Comparison of ENCODE assay signal across 8 cellular contexts in the genomic region with DNA sequence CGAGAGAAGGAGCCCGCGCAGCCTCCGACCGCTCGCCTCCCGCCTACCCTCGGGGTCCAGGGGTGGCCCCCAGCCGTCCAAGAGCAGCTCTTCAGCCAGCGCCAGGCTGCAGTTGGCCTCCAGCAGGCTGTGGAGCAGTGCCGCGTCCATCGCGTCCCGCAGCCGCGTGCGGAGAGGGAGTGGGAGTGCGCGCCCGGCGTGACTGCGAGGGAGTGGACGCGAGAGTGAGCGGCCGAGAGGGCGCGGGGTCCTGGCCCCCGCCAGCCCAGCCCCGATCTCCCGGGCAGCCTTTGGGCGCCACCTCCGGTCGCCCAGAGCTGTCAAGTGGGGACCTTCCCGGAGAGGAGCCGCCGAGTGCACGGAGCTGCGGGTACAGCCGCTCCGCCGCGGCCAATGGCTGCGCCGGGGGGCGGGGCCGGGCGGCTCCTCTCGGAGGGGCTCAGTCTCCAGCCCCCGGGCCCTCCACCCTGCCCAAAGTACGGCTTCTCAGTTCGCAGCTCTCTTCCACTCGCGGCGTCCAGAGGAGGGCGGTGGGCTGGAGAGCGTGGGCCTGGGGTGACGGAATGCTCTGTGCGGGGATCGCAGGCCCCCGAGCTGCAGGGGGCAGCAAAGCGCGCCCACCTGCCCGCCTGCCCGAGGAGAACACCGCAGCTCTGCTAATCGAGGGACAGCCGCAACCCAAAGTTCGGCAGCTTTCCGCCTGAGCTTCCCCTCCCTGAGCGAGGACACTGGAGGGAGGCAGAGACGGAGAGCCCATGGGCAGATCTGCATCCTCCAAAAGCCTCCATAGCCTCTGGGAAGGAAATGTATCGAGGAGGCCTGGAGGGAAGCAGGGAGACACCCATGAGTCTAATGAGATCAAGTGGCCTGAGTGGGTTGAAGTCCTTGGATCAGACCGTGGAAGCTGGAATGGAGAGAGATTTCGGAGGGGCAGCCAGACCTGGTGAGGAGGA. TPM values are rescaled to one million over a fixed set of nuclear protein-coding genes. Genes with fewer than 3 reads are reported as not detected.
DNase-seq lines count a peak whose midpoint lies in the region; ATAC-seq and TF ChIP-seq lines count a peak whose summit lies in the region.

A gene (minus strand): TSS at position 326 of the 953 bp plus-strand sequence. CDS start 176 bp downstream, at position 150.

- ATAC-seq in body of pancreas (peak; percentile 63), lower lobe of right lung (peak; percentile 74 to 83), HG02623 (IDR thresholded peaks at IDR 0.05; ENCODE audit: unreplicated experiment) (no peak), GM21381 (IDR thresholded peaks at IDR 0.05; ENCODE audit: unreplicated experiment) (no peak)

- no peaks in the 10 kb centered on the region for H3K9me3 ChIP-seq in body of pancreas
- H3K9me3 ChIP-seq in lower lobe of right lung = no peaks in the 10 kb centered on the region
- no peaks in the 10 kb centered on the region for H3K9me3 ChIP-seq in subcutaneous abdominal adipose tissue (ENCODE audit: control insufficient read depth in 5 of 5, low read length in 5 of 5)

- H3K36me3 ChIP-seq in body of pancreas (replicated peaks in 1 of 2; ENCODE audit: insufficient read depth in 1 of 2, low read depth in 2 of 2) (no peaks in the 10 kb centered on the region), lower lobe of right lung (no peaks in the 10 kb centered on the region), subcutaneous abdominal adipose tissue (ENCODE audit: control insufficient read depth in 5 of 5, insufficient read depth in 5 of 5, low read length in 5 of 5) (no peaks in the 10 kb centered on the region)

- 9 to 83% methylated on average over 4 to 65 of the region's 76 CpGs for WGBS in body of pancreas, 2 donors

- H3K27ac ChIP-seq in body of pancreas (no peak within 1 kb of the TSS), lower lobe of right lung (no peak within 1 kb of the TSS), subcutaneous abdominal adipose tissue (ENCODE audit: low read depth, low read length) (no peak within 1 kb of the TSS)

- peaks cover 0 to 16% of the 10 kb centered on the region in 2 donors for H3K27me3 ChIP-seq in body of pancreas
- H3K27me3 ChIP-seq in lower lobe of right lung (ENCODE audit: low read depth) = peaks cover 41% of the 10 kb centered on the region
- H3K27me3 ChIP-seq in subcutaneous abdominal adipose tissue (ENCODE audit: control insufficient read depth in 5 of 5, insufficient read depth in 4 of 5, low read length in 5 of 5) = peaks cover 42 to 65% (median 52%) of the 10 kb centered on the region in 5 donors

- DNase-seq in Daoy (ENCODE audit: low read depth) (peak; percentile 51), NCI-H1930 (lab: John Stamatoyannopoulos, UW) (peak; percentile 39 to 50), body of pancreas (peak in 3 of 4 donors; percentile 13 to 51 (median 44)), lower lobe of right lung (no peak), AG08395 (ENCODE audit: low spot score) (no peak)

- H3K4me3 ChIP-seq in body of pancreas = peak within 1 kb of the TSS in 1 of 2 donors; percentile 12
- H3K4me3 ChIP-seq in lower lobe of right lung = peak within 1 kb of the TSS; percentile 56
- peak within 1 kb of the TSS in 4 of 5 donors; percentile 39 to 64 (median 56) for H3K4me3 ChIP-seq in subcutaneous abdominal adipose tissue (ENCODE audit: low read depth in 1 of 5, low read length in 5 of 5)

- H3K9ac ChIP-seq in subcutaneous abdominal adipose tissue (ENCODE audit: low read length in 5 of 5) = no peak within 1 kb of the TSS

- intact Hi-C loops in body of pancreas (cut with DNase I) (no loop called here), lower lobe of right lung (cut with DNase I) (no loop called here)

- no peak for TF ChIP-seq POLR2A in body of pancreas (IDR thresholded peaks at IDR 0.05)

- TF ChIP-seq CTCF in body of pancreas (IDR thresholded peaks at IDR 0.05) (peak in 3 of 7 experiments; percentile 7 to 21 (median 10)), lower lobe of right lung (IDR thresholded peaks at IDR 0.05) (peak; percentile 52)

- H3K4me1 ChIP-seq in body of pancreas (peaks cover 17% of the 10 kb centered on the region), lower lobe of right lung (peaks cover 13% of the 10 kb centered on the region), subcutaneous abdominal adipose tissue (ENCODE audit: control insufficient read depth in 5 of 5, insufficient read depth in 5 of 5, low read length in 5 of 5) (peaks cover 0 to 18% (median 14%) of the 10 kb centered on the region in 5 donors)

RNA-seq across cellular contexts. Expression of the gene that starts here (rescaled TPM):
- total RNA-seq in Daoy (2014; rRNA removed; shearing (Covaris generic)) = not detected in 2 replicates
- total RNA-seq in body of pancreas (1 to 10 TPM in 1 of 2 donors, under 1 TPM in 1; 0.33 to 4.7 TPM), lower lobe of right lung (not detected)

Comparison
In these comparisons a context has a peak if more than half of its experiments do, and no peak if none do; other contexts are left out.
1. Peak in DNase-seq in Daoy; RNA of the gene not detected or under 1 TPM.
2. Peak in ATAC-seq and H3K4me3 ChIP-seq in lower lobe of right lung; RNA of the gene not detected or under 1 TPM.
3. DNase-seq: peak in NCI-H1930 (2 of 2) and body of pancreas (3 of 4); none in lower lobe of right lung (single experiment) and AG08395 (single experiment).